2 cellular contexts compared by ENCODE assay signal in the genomic region with DNA sequence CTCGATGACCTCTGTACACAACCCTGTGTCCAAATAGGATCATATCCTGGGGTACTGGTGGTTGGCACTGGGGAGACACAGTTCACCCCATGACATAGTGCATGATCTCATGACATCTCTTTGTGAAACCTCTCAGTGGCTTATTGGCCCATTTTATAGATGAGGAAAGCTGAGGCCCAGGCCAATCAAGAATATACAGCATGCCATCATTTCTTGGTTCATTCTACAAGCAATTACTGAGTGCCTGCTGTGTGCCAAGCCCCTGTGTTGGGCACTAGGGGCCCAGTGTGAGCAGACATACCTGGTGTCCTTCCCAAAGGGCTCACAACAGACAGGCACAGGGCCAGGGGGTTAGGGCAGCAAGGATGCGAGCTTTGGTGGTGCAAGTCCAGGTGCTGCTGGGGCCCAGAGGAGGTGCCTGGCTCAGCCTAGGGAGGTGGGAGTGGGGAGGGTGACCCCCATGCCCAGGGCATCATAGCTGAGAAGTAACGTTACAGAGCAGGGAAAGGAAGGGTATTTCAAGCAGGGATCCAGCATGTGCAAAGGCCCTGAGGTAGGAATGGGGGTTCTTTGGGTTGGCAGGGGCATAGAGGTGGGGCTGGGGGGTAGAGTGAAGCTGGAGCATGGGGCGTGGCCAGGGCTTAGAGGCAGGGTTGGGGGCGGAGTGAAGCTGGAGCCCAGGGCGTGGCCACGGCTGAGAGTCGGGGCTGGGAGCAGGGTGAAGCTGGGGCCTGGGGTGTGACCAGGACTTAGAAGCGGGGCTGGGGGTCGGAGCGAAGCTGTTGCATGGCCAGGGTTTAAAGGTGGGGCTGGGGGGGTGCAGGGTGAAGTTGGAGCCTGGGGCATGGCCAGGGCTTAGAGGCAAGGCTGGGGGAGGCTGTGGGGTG.
TF ChIP-seq lines count a peak whose summit lies in the region.

No MANE protein-coding gene starts in this region.

TF ChIP-seq in HCT116, 20 proteins besides CTCF, POLR2A, EP300 and RAD21:
- TF ChIP-seq YY1 (IDR thresholded peaks at IDR 0.05; ENCODE audit: extremely low read depth, insufficient replicate concordance, low read depth, low read length) (no peak), POLR2AphosphoS5 (IDR thresholded peaks at IDR 0.05; ENCODE audit: low read depth, low read length) (no peak), FOSL1 (IDR thresholded peaks at IDR 0.05; ENCODE audit: low read depth) (no peak), EGR1 (IDR thresholded peaks at IDR 0.05; ENCODE audit: low read depth) (no peak)

TF ChIP-seq in WTC11, 78 proteins besides CTCF, POLR2A, EP300 and RAD21:
- TF ChIP-seq ZNF423 (CRISPR knock-in tag; IDR thresholded peaks at IDR 0.05) (no peak), MXD4 (CRISPR knock-in tag; IDR thresholded peaks at IDR 0.05; ENCODE audit: borderline replicate concordance) (no peak), TEAD1 (CRISPR knock-in tag; IDR thresholded peaks at IDR 0.05) (no peak), GTF2I (CRISPR knock-in tag; conservative IDR thresholded peaks at IDR 0.05) (peak; percentile 94), EMX1 (CRISPR knock-in tag; IDR thresholded peaks at IDR 0.05) (no peak)
- TF ChIP-seq, protein P1, sequence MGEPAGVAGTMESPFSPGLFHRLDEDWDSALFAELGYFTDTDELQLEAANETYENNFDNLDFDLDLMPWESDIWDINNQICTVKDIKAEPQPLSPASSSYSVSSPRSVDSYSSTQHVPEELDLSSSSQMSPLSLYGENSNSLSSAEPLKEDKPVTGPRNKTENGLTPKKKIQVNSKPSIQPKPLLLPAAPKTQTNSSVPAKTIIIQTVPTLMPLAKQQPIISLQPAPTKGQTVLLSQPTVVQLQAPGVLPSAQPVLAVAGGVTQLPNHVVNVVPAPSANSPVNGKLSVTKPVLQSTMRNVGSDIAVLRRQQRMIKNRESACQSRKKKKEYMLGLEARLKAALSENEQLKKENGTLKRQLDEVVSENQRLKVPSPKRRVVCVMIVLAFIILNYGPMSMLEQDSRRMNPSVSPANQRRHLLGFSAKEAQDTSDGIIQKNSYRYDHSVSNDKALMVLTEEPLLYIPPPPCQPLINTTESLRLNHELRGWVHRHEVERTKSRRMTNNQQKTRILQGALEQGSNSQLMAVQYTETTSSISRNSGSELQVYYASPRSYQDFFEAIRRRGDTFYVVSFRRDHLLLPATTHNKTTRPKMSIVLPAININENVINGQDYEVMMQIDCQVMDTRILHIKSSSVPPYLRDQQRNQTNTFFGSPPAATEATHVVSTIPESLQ (CRISPR knock-in tag; IDR thresholded peaks at IDR 0.05): no peak
- TF ChIP-seq, protein P2, sequence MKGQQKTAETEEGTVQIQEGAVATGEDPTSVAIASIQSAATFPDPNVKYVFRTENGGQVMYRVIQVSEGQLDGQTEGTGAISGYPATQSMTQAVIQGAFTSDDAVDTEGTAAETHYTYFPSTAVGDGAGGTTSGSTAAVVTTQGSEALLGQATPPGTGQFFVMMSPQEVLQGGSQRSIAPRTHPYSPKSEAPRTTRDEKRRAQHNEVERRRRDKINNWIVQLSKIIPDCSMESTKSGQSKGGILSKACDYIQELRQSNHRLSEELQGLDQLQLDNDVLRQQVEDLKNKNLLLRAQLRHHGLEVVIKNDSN (CRISPR knock-in tag; IDR thresholded peaks at IDR 0.05): no peak
- TF ChIP-seq, protein P3, sequence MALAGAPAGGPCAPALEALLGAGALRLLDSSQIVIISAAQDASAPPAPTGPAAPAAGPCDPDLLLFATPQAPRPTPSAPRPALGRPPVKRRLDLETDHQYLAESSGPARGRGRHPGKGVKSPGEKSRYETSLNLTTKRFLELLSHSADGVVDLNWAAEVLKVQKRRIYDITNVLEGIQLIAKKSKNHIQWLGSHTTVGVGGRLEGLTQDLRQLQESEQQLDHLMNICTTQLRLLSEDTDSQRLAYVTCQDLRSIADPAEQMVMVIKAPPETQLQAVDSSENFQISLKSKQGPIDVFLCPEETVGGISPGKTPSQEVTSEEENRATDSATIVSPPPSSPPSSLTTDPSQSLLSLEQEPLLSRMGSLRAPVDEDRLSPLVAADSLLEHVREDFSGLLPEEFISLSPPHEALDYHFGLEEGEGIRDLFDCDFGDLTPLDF (CRISPR knock-in tag; IDR thresholded peaks at IDR 0.05): no peak
